ENCODE assay signal across 2 cellular contexts in genomic region chr21:43849532-43850299, GRCh38.
TF ChIP-seq lines count a peak whose summit lies in the region.

No MANE protein-coding gene starts in this region.

TF ChIP-seq in K562, 482 proteins besides CTCF, POLR2A, EP300 and RAD21 (continued from another document):
- TF ChIP-seq ZNF512 (tag; IDR thresholded peaks at IDR 0.05) = no peak
- no peak for TF ChIP-seq NR4A1 (CRISPR knock-in tag; IDR thresholded peaks at IDR 0.05)
- 0 out of 2 replicates have a peak, but pooled peaks have one; percentile 26 for TF ChIP-seq NR4A1 (tag; IDR thresholded peaks at IDR 0.05)
- no peak for TF ChIP-seq ZSCAN29 (IDR thresholded peaks at IDR 0.05)
- TF ChIP-seq ZNF592 (IDR thresholded peaks at IDR 0.05) = peak; percentile 74
- TF ChIP-seq SREBF2 (CRISPR knock-in tag; IDR thresholded peaks at IDR 0.05) = no peak

TF ChIP-seq in WTC11, 78 proteins besides CTCF, POLR2A, EP300 and RAD21 (continued from another document):
- TF ChIP-seq, protein P1, sequence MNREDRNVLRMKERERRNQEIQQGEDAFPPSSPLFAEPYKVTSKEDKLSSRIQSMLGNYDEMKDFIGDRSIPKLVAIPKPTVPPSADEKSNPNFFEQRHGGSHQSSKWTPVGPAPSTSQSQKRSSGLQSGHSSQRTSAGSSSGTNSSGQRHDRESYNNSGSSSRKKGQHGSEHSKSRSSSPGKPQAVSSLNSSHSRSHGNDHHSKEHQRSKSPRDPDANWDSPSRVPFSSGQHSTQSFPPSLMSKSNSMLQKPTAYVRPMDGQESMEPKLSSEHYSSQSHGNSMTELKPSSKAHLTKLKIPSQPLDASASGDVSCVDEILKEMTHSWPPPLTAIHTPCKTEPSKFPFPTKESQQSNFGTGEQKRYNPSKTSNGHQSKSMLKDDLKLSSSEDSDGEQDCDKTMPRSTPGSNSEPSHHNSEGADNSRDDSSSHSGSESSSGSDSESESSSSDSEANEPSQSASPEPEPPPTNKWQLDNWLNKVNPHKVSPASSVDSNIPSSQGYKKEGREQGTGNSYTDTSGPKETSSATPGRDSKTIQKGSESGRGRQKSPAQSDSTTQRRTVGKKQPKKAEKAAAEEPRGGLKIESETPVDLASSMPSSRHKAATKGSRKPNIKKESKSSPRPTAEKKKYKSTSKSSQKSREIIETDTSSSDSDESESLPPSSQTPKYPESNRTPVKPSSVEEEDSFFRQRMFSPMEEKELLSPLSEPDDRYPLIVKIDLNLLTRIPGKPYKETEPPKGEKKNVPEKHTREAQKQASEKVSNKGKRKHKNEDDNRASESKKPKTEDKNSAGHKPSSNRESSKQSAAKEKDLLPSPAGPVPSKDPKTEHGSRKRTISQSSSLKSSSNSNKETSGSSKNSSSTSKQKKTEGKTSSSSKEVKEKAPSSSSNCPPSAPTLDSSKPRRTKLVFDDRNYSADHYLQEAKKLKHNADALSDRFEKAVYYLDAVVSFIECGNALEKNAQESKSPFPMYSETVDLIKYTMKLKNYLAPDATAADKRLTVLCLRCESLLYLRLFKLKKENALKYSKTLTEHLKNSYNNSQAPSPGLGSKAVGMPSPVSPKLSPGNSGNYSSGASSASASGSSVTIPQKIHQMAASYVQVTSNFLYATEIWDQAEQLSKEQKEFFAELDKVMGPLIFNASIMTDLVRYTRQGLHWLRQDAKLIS (CRISPR knock-in tag; IDR thresholded peaks at IDR 0.05; ENCODE audit: borderline replicate concordance) = no peak
